In the genomic region with DNA sequence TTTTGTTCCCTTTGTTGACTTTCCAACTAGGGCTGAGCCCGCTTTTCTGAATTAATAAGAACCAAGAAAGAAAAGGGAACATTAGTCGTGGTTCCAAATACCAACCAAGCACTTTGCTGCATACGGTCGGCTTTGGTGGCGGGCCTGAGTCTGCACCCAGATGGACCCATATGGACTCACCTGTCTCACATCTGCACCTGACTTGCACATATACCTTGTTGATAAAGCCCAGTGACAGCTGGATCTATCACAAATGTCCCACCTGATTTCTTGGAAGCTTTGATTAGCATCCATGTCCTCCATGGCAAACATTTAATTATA, we compare ENCODE assay signal across 8 cellular contexts. TPM values are rescaled to one million over a fixed set of nuclear protein-coding genes. Genes with fewer than 3 reads are reported as not detected.
A peak's percentile ranks its signal among the peaks of the same experiment; 100 is the strongest.
DNase-seq lines count a peak whose midpoint lies in the region; ATAC-seq, FAIRE-seq and TF ChIP-seq lines count a peak whose summit lies in the region.
"Had no signal": no experiment of that assay in that cellular context is flagged by ENCODE, and none has a peak within 500 bp of the region (broad histone marks: within the 10 kb centered on the region; RNA-seq: fewer than 3 reads in every experiment).

No MANE protein-coding gene starts in this region.

- no peak overlapping the region for H3K4me3 Mint-ChIP-seq in activated T-helper 17 cell treated with anti-CD3 and anti-CD28 coated beads, Interleukin-2, amount 50 U/mL, for 72 hours

- no peaks in the 10 kb centered on the region for H3K27me3 ChIP-seq in gastrocnemius medialis
- no peaks in the 10 kb centered on the region for H3K27me3 ChIP-seq in pancreas

- intact Hi-C loops in gastrocnemius medialis (cut with DNase I; ENCODE audit: low total_unique reads): loop anchor here (2.0 to 5.0 kb wide), 3 partner anchors 16 to 110 kb away; a partner anchor contains a TSS
- intact Hi-C loops in pancreas (cut with DNase I): no loop called here

- H3K4me1 Mint-ChIP-seq in activated T-helper 17 cell treated with anti-CD3 and anti-CD28 coated beads, Interleukin-2, amount 50 U/mL, for 72 hours: no peaks in the 10 kb centered on the region

- no peaks in the 10 kb centered on the region for H3K36me3 ChIP-seq in gastrocnemius medialis
- no peaks in the 10 kb centered on the region for H3K36me3 ChIP-seq in pancreas

- no peak for TF ChIP-seq POLR2A in gastrocnemius medialis (IDR thresholded peaks at IDR 0.05)

- no peaks in the 10 kb centered on the region for H3K9me3 ChIP-seq in gastrocnemius medialis
- H3K9me3 ChIP-seq in pancreas: no peaks in the 10 kb centered on the region

- peaks cover 99 to 100% of the 10 kb centered on the region in 2 donors for H3K4me1 ChIP-seq in gastrocnemius medialis
- peaks cover 9 to 29% (median 22%) of the 10 kb centered on the region in 3 donors for H3K4me1 ChIP-seq in pancreas

- no peak overlapping the region for H3K4me3 ChIP-seq in gastrocnemius medialis
- no peak overlapping the region for H3K4me3 ChIP-seq in pancreas

- in situ Hi-C loops in gastrocnemius medialis (cut with MboI; ENCODE audit: low sequenced_read_pairs in 4 of 4): no loop called here

- peaks cover 4% of the 10 kb centered on the region for H3K27me3 Mint-ChIP-seq in activated T-helper 17 cell treated with anti-CD3 and anti-CD28 coated beads, Interleukin-2, amount 50 U/mL, for 72 hours

- ATAC-seq in GM19351 (IDR thresholded peaks at IDR 0.05; ENCODE audit: unreplicated experiment) (peak; percentile 1), HG02938 (IDR thresholded peaks at IDR 0.05; ENCODE audit: unreplicated experiment) (peak; percentile 7), gastrocnemius medialis (no peak), pancreas (no peak)
- peak; percentile 19 for ATAC-seq in activated T-helper 17 cell treated with anti-CD3 and anti-CD28 coated beads, Interleukin-2, amount 50 U/mL, for 72 hours (replicated peaks)

- H3K36me3 Mint-ChIP-seq in activated T-helper 17 cell treated with anti-CD3 and anti-CD28 coated beads, Interleukin-2, amount 50 U/mL, for 72 hours (ENCODE audit: low read depth): no peaks in the 10 kb centered on the region

- 95 to 96% methylated on average over 5 of the region's 5 CpGs for WGBS in pancreas, 2 donors

- DNase-seq in gastrocnemius medialis: no peak
- DNase-seq in pancreas: no peak
- DNase-seq in RKO (ENCODE audit: low spot score): no peak
- no peak for DNase-seq in activated naive CD4-positive, alpha-beta T cell treated with anti-CD3 and anti-CD28 coated beads, Interleukin-2, amount 50 U/mL, for 16 hours
- DNase-seq: cerebellar nuclear complex had no signal

- H3K27ac Mint-ChIP-seq in activated T-helper 17 cell treated with anti-CD3 and anti-CD28 coated beads, Interleukin-2, amount 50 U/mL, for 72 hours: no peak overlapping the region

- H3K27ac ChIP-seq in gastrocnemius medialis (peak overlapping the region; percentile 38 to 94 (median 92)), pancreas (no peak overlapping the region)

- no peak for FAIRE-seq in pancreas (lab: Jason Lieb, UNC)

- TF ChIP-seq CTCF in gastrocnemius medialis (IDR thresholded peaks at IDR 0.05 in 4 of 5, conservative IDR thresholded peaks at IDR 0.05 in 1 of 5) (peak in 2 of 5 experiments; percentile 4 to 5), pancreas (IDR thresholded peaks at IDR 0.05) (peak in 1 of 4 donors; percentile 4)

- no peaks in the 10 kb centered on the region for H3K9me3 Mint-ChIP-seq in activated T-helper 17 cell treated with anti-CD3 and anti-CD28 coated beads, Interleukin-2, amount 50 U/mL, for 72 hours

RNA-seq across cellular contexts. Expression of a gene that starts 39.0 kb away (rescaled TPM):
- total RNA-seq in activated T-helper 17 cell treated with anti-CD3 and anti-CD28 coated beads, Interleukin-2, amount 50 U/mL, for 72 hours: 1 to 10 TPM in 1 of 2 donors, under 1 TPM in 1; 0.58 to 1.1 TPM
- total RNA-seq in gastrocnemius medialis: 100 to 1,000 TPM in 3 of 4 donors, 10 to 100 TPM in 1; 47.6 to 152 (median 123) TPM
- total RNA-seq in pancreas: 10 to 100 TPM; 22.5 to 51.6 (median 26.1) TPM
- 10 to 100 TPM; 21.2 to 22.0 TPM for polyA plus RNA-seq in pancreas

Comparison
In these comparisons a context has a peak if more than half of its experiments do, and no peak if none do; other contexts are left out.
1. ATAC-seq: peak in GM19351 (single experiment), HG02938 (single experiment) and activated T-helper 17 cell treated with anti-CD3 and anti-CD28 coated beads, Interleukin-2, amount 50 U/mL, for 72 hours (single experiment); none in gastrocnemius medialis (0 of 2) and pancreas (0 of 4).
2. H3K27ac ChIP-seq: peak in gastrocnemius medialis (4 of 4); none in pancreas (0 of 4).
3. RNA of a gene that starts 39.0 kb away (total RNA-seq): 47.6 to 152 TPM in gastrocnemius medialis and 22.5 to 51.6 TPM in pancreas; 0.58 to 1.1 TPM in activated T-helper 17 cell treated with anti-CD3 and anti-CD28 coated beads, Interleukin-2, amount 50 U/mL, for 72 hours; every median in the first group is over 10 times any median in the second.